ENCODE assay signal across 17 cellular contexts in genomic region chrX:24125028-24125612, GRCh38. TPM values are rescaled to one million over a fixed set of nuclear protein-coding genes. Genes with fewer than 3 reads are reported as not detected.
A peak's percentile ranks its signal among the peaks of the same experiment; 100 is the strongest.
DNase-seq lines count a peak whose midpoint lies in the region; ATAC-seq and TF ChIP-seq lines count a peak whose summit lies in the region.
"Had no signal": no experiment of that assay in that cellular context is flagged by ENCODE, and none has a peak within 500 bp of the region (broad histone marks: within the 10 kb centered on the region; RNA-seq: fewer than 3 reads in every experiment).

No MANE protein-coding gene starts in this region.

- no peaks in the 10 kb centered on the region for H3K36me3 ChIP-seq in body of pancreas (replicated peaks in 1 of 2; ENCODE audit: insufficient read depth in 1 of 2, low read depth in 2 of 2)
- no peaks in the 10 kb centered on the region for H3K36me3 ChIP-seq in neuronal stem cell (replicated peaks in 1 of 2; ENCODE audit: control insufficient read depth in 2 of 2, insufficient read depth in 2 of 2, low read length in 2 of 2)
- H3K36me3 ChIP-seq in testis (ENCODE audit: low read depth, missing control alignments): no peaks in the 10 kb centered on the region
- H3K36me3 ChIP-seq: BLaER1 had no signal

- no peak overlapping the region for H3K18ac ChIP-seq in neuronal stem cell (ENCODE audit: low read length)

- H2BK12ac ChIP-seq in neuronal stem cell (ENCODE audit: low read length): no peak overlapping the region

- H2AK5ac ChIP-seq in neuronal stem cell (ENCODE audit: low read depth, low read length): no peak overlapping the region

- ATAC-seq in body of pancreas: peak; percentile 86
- no peak for ATAC-seq in HG02798 (IDR thresholded peaks at IDR 0.05; ENCODE audit: poor library complexity, unreplicated experiment)
- ATAC-seq: CD8-positive, alpha-beta T cell had no signal

- H3K9me3 ChIP-seq in body of pancreas (no peaks in the 10 kb centered on the region), neuronal stem cell (replicated peaks in 1 of 2; ENCODE audit: control insufficient read depth in 2 of 2, insufficient read depth in 1 of 2, low read depth in 1 of 2, low read length in 2 of 2) (no peaks in the 10 kb centered on the region), testis (no peaks in the 10 kb centered on the region)
- H3K9me3 ChIP-seq: BLaER1 had no signal

- no peak overlapping the region for H3K4me2 ChIP-seq in neuronal stem cell (ENCODE audit: insufficient read depth, low read length, poor library complexity, severe bottlenecking)
- H3K4me2 ChIP-seq: BLaER1 had no signal

- H3K27me3 ChIP-seq in body of pancreas (no peaks in the 10 kb centered on the region), neuronal stem cell (ENCODE audit: control insufficient read depth in 3 of 3, insufficient read depth in 3 of 3, low read depth in 1 of 3, low read length in 3 of 3) (no peaks in the 10 kb centered on the region), testis (no peaks in the 10 kb centered on the region)
- H3K27me3 ChIP-seq: BLaER1 had no signal

- no peak overlapping the region for H3K23ac ChIP-seq in neuronal stem cell (ENCODE audit: low read depth, low read length, poor library complexity)

- intact Hi-C loops in body of pancreas (cut with DNase I) (no loop called here), testis (cut with DNase I; ENCODE audit: low total_unique reads) (no loop called here)

- no peaks in the 10 kb centered on the region for H3K79me1 ChIP-seq in neuronal stem cell (ENCODE audit: low read depth, low read length)

- H3K4ac ChIP-seq in neuronal stem cell (ENCODE audit: low read length): no peak overlapping the region

- H3K14ac ChIP-seq in neuronal stem cell (ENCODE audit: low read length): no peak overlapping the region

- no peak overlapping the region for H2BK5ac ChIP-seq in neuronal stem cell (ENCODE audit: low read length)

- TF ChIP-seq POLR2A in body of pancreas (IDR thresholded peaks at IDR 0.05) (no peak), testis (IDR thresholded peaks at IDR 0.05) (no peak)

- H2AFZ ChIP-seq in neuronal stem cell (ENCODE audit: low read length): peak overlapping the region; percentile 37

- no peak overlapping the region for H3K4me3 ChIP-seq in body of pancreas
- H3K4me3 ChIP-seq in neuronal stem cell (ENCODE audit: low read length in 2 of 2): no peak overlapping the region
- H3K4me3 ChIP-seq in testis: no peak overlapping the region
- H3K4me3 ChIP-seq: BLaER1 had no signal

- no peak for TF ChIP-seq CTCF in body of pancreas (IDR thresholded peaks at IDR 0.05)
- no peak for TF ChIP-seq CTCF in testis (IDR thresholded peaks at IDR 0.05)

- H2BK15ac ChIP-seq in neuronal stem cell (ENCODE audit: low read length): no peak overlapping the region

- H2BK120ac ChIP-seq in neuronal stem cell (ENCODE audit: low read depth, low read length): no peak overlapping the region

- peaks cover 12% of the 10 kb centered on the region for H3K4me1 ChIP-seq in body of pancreas
- no peaks in the 10 kb centered on the region for H3K4me1 ChIP-seq in neuronal stem cell (ENCODE audit: control insufficient read depth in 2 of 2, insufficient read depth in 1 of 2, low read depth in 1 of 2, low read length in 2 of 2)
- H3K4me1 ChIP-seq in testis: peaks cover 3% of the 10 kb centered on the region
- H3K4me1 ChIP-seq: BLaER1 had no signal

- DNase-seq in NCI-H82 (lab: John Stamatoyannopoulos, UW) (peak; percentile 3), NCI-H82 treated with DMSO at 0.1 percent for 48 hours (lab: John Stamatoyannopoulos, UW; ENCODE audit: unreplicated experiment) (no peak), body of pancreas (peak; percentile 48 to 76 (median 62)), neuronal stem cell (ENCODE audit: low spot score) (no peak), testis (peak; percentile 34), substantia nigra (lab: John Stamatoyannopoulos, UW) (no peak), superior temporal gyrus (ENCODE audit: extremely low spot score) (no peak)
- DNase-seq: 8988T; CD8-positive, alpha-beta T cell; DMS79; Kasumi-1; MM.1S; NCI-H1092 treated with DMSO at 0.1 percent for 48 hours; NCI-H524 treated with DMSO at 0.1 percent for 48 hours; SIG-M5 had no signal

- WGBS in body of pancreas, 2 donors: 18 to 34% methylated on average over 3 to 8 of the region's 8 CpGs
- no CpG with 5 or more reads among the region's 8 CpGs for WGBS in neuronal stem cell (ENCODE audit: extremely low coverage in 2 of 2, insufficient read length in 2 of 2, insufficient replicate concordance in 1 of 2), 2 donors
- 54 to 67% methylated on average over 1 to 5 of the region's 8 CpGs for WGBS in testis, 2 donors

- H3K27ac ChIP-seq in body of pancreas: peak overlapping the region in 2 of 4 donors; percentile 54 to 58
- H3K27ac ChIP-seq in neuronal stem cell (replicated peaks; ENCODE audit: low read length): no peak overlapping the region
- peak overlapping the region in 1 of 2 donors; percentile 41 for H3K27ac ChIP-seq in testis
- H3K27ac ChIP-seq in substantia nigra (ENCODE audit: low read depth, low read length, poor library complexity, severe bottlenecking): no peak overlapping the region
- H3K27ac ChIP-seq: BLaER1 had no signal

- H4K8ac ChIP-seq in neuronal stem cell (ENCODE audit: low read depth, low read length): no peak overlapping the region

- no peak overlapping the region for H4K91ac ChIP-seq in neuronal stem cell (ENCODE audit: low read depth, low read length, poor library complexity)

- no peak overlapping the region for H3K9ac ChIP-seq in neuronal stem cell (ENCODE audit: low read depth, low read length, poor library complexity)
- H3K9ac ChIP-seq: BLaER1 had no signal

RNA-seq across cellular contexts. Expression of gene ZFX, which starts 24.4 kb away (rescaled TPM):
- total RNA-seq in body of pancreas (10 to 100 TPM; 23.4 to 28.3 TPM), testis (10 to 100 TPM; 38.5 to 45.1 TPM)
- polyA plus RNA-seq in neuronal stem cell (2013, experiment 1 of 2): 9.8 TPM
- 10.2 TPM for polyA plus RNA-seq in neuronal stem cell (2013, experiment 2 of 2)
- 10.8 TPM for polyA plus RNA-seq in testis (ENCODE audit: insufficient read depth, low read depth, low replicate concordance)

Comparison
In these comparisons a context has a peak if more than half of its experiments do, and no peak if none do; other contexts are left out.
1. DNase-seq: peak in NCI-H82 (single experiment), body of pancreas (4 of 4) and testis (single experiment); none in NCI-H82 treated with DMSO at 0.1 percent for 48 hours (single experiment), neuronal stem cell (single experiment), substantia nigra (0 of 49) and superior temporal gyrus (single experiment).